In the genomic region with DNA sequence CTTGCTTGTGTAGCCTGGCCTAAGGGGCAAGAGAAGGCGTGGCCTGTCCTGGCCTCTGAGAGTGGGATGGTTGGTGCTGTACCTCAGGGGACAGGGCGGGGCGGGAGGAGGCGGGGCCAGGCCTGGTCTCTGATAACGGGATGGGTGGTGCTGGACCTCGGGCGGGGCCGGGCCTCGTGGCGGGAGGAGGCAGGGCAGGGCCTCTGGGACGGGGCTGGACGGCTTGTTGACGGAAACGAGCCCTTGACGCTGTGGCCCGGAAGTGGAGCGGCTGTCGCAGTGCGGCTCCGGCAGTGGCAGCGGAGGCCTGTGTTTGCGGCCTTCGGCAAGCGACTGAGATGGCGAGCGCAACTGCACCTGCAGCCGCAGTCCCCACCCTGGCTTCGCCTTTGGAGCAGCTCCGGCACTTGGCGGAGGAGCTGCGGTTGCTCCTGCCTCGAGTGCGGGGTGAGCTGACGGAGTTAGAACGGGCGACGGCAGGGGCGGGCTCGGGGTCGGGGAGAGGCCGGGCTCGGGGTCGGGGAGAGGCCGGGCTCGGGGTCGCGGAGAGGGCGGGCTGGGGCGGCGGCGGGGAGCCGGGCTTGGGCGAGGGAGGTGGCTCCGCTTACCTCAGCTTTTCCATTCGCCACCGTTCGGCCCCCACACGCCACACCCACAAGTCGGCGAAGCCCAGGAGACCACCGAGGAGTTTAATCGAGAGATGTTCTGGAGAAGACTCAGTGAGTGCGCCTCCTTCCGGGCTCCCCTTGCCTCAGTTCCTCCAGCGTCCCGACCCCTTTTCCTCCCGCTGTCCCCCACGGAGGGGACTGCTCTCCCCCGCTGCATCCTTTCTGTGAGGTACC, we compare ENCODE assay signal across 1 cellular context.
A peak's percentile ranks its signal among the peaks of the same experiment; 100 is the strongest.
TF ChIP-seq lines count a peak whose summit lies in the region.

A gene with protein sequence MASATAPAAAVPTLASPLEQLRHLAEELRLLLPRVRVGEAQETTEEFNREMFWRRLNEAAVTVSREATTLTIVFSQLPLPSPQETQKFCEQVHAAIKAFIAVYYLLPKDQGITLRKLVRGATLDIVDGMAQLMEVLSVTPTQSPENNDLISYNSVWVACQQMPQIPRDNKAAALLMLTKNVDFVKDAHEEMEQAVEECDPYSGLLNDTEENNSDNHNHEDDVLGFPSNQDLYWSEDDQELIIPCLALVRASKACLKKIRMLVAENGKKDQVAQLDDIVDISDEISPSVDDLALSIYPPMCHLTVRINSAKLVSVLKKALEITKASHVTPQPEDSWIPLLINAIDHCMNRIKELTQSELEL (plus strand): TSS at position 243 of the 842 bp plus-strand sequence. CDS start 96 bp downstream, at position 339.

TF ChIP-seq in HepG2, 621 proteins besides CTCF, POLR2A, EP300 and RAD21 (continued from another document and continues in another):
- TF ChIP-seq RBFOX2 (IDR thresholded peaks at IDR 0.05; ENCODE audit: low read depth, low read length) (peak; percentile 95), NBN (conservative IDR thresholded peaks at IDR 0.05) (no peak), PRPF4 (IDR thresholded peaks at IDR 0.05; ENCODE audit: low read depth, low read length, poor library complexity, severe bottlenecking) (no peak), GZF1 (CRISPR knock-in tag; IDR thresholded peaks at IDR 0.05) (peak; percentile 85; the same call in 1 of the 2 replicates), NFYB (CRISPR knock-in tag; IDR thresholded peaks at IDR 0.05) (peak; percentile 46), ZNF292 (CRISPR knock-in tag; IDR thresholded peaks at IDR 0.05; ENCODE audit: borderline replicate concordance, low read depth) (peak; percentile 69; the same call in 1 of the 2 replicates), YY1 (IDR thresholded peaks at IDR 0.05; ENCODE audit: insufficient read depth, insufficient replicate concordance, low read depth, low read length) (peak; percentile 50), ZNF296 (CRISPR knock-in tag; conservative IDR thresholded peaks at IDR 0.05) (no peak), ZNF746 (CRISPR knock-in tag; IDR thresholded peaks at IDR 0.05) (0 out of 2 replicates have a peak, but pooled peaks have one; percentile 28), ZBTB7A (CRISPR knock-in tag; IDR thresholded peaks at IDR 0.05) (no peak), POGZ (CRISPR knock-in tag; IDR thresholded peaks at IDR 0.05) (peak; percentile 67), RNF2 (conservative IDR thresholded peaks at IDR 0.05; ENCODE audit: low read depth) (0 out of 2 replicates have a peak, but pooled peaks have one; percentile 29), SOX13 (IDR thresholded peaks at IDR 0.05) (no peak), SOX13 (CRISPR knock-in tag; conservative IDR thresholded peaks at IDR 0.05 in 1 of 2, IDR thresholded peaks at IDR 0.05 in 1 of 2) (peak in 1 of 2 experiments; percentile 64; a peak in 2 of 4 replicates), RCOR2 (CRISPR knock-in tag; IDR thresholded peaks at IDR 0.05) (no peak), ZSCAN21 (CRISPR knock-in tag; IDR thresholded peaks at IDR 0.05; ENCODE audit: borderline replicate concordance) (peak; percentile 51; the same call in 1 of the 2 replicates), ZNF558 (CRISPR knock-in tag; IDR thresholded peaks at IDR 0.05; ENCODE audit: borderline replicate concordance) (no peak), AGO2 (optimal IDR thresholded peaks at IDR 0.05; ENCODE audit: low read depth, low read length) (peak; percentile 98), NFKBIZ (CRISPR knock-in tag; IDR thresholded peaks at IDR 0.05) (no peak), ZBTB3 (CRISPR knock-in tag; IDR thresholded peaks at IDR 0.05; ENCODE audit: borderline replicate concordance, low read depth) (no peak), FOSL2 (CRISPR knock-in tag; IDR thresholded peaks at IDR 0.05) (peak; percentile 34), ARID2 (CRISPR knock-in tag; IDR thresholded peaks at IDR 0.05; ENCODE audit: borderline replicate concordance) (peak; percentile 68; the same call in 1 of the 2 replicates), TMF1 (CRISPR knock-in tag; IDR thresholded peaks at IDR 0.05; ENCODE audit: low read depth) (peak; percentile 84; the same call in 1 of the 2 replicates), ZNF766 (CRISPR knock-in tag; IDR thresholded peaks at IDR 0.05; ENCODE audit: borderline replicate concordance) (peak; percentile 63; the same call in 1 of the 2 replicates), FOXA3 (CRISPR knock-in tag; IDR thresholded peaks at IDR 0.05) (peak; percentile 86), TCF7 (IDR thresholded peaks at IDR 0.05; ENCODE audit: low read depth) (no peak), NR2F6 (IDR thresholded peaks at IDR 0.05) (no peak), NR2F6 (CRISPR knock-in tag; IDR thresholded peaks at IDR 0.05) (peak; percentile 55; the same call in 1 of the 2 replicates), NCOR1 (IDR thresholded peaks at IDR 0.05; ENCODE audit: borderline replicate concordance, low read length) (no peak), ZNF326 (CRISPR knock-in tag; IDR thresholded peaks at IDR 0.05; ENCODE audit: borderline replicate concordance) (0 out of 2 replicates have a peak, but pooled peaks have one; percentile 49), FOXJ3 (CRISPR knock-in tag; IDR thresholded peaks at IDR 0.05; ENCODE audit: borderline replicate concordance) (0 out of 2 replicates have a peak, but pooled peaks have one; percentile 65), AGO1 (IDR thresholded peaks at IDR 0.05; ENCODE audit: low read depth, low read length, poor library complexity, severe bottlenecking) (peak; percentile 74), SALL2 (CRISPR knock-in tag; IDR thresholded peaks at IDR 0.05) (peak; percentile 41; the same call in 1 of the 2 replicates), THYN1 (CRISPR knock-in tag; IDR thresholded peaks at IDR 0.05; ENCODE audit: borderline replicate concordance, low read depth) (no peak), RXRB (CRISPR knock-in tag; IDR thresholded peaks at IDR 0.05; ENCODE audit: borderline replicate concordance) (peak; percentile 50; the same call in 1 of the 2 replicates), MTA3 (CRISPR knock-in tag; IDR thresholded peaks at IDR 0.05) (no peak), ZFP37 (CRISPR knock-in tag; IDR thresholded peaks at IDR 0.05; ENCODE audit: borderline replicate concordance) (peak; percentile 58), ZNF234 (CRISPR knock-in tag; conservative IDR thresholded peaks at IDR 0.05) (no peak), SP2 (CRISPR knock-in tag; IDR thresholded peaks at IDR 0.05) (peak; percentile 38), CENPT (CRISPR knock-in tag; IDR thresholded peaks at IDR 0.05; ENCODE audit: low read depth) (0 out of 2 replicates have a peak, but pooled peaks have one; percentile 74), SPEN (CRISPR knock-in tag; IDR thresholded peaks at IDR 0.05; ENCODE audit: low read depth) (peak; percentile 76), ZNF644 (CRISPR knock-in tag; IDR thresholded peaks at IDR 0.05; ENCODE audit: low read depth) (no peak)
- TF ChIP-seq, protein P1, sequence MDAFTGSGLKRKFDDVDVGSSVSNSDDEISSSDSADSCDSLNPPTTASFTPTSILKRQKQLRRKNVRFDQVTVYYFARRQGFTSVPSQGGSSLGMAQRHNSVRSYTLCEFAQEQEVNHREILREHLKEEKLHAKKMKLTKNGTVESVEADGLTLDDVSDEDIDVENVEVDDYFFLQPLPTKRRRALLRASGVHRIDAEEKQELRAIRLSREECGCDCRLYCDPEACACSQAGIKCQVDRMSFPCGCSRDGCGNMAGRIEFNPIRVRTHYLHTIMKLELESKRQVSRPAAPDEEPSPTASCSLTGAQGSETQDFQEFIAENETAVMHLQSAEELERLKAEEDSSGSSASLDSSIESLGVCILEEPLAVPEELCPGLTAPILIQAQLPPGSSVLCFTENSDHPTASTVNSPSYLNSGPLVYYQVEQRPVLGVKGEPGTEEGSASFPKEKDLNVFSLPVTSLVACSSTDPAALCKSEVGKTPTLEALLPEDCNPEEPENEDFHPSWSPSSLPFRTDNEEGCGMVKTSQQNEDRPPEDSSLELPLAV (CRISPR knock-in tag; conservative IDR thresholded peaks at IDR 0.05; ENCODE audit: low read depth): no peak
- TF ChIP-seq, protein P2, sequence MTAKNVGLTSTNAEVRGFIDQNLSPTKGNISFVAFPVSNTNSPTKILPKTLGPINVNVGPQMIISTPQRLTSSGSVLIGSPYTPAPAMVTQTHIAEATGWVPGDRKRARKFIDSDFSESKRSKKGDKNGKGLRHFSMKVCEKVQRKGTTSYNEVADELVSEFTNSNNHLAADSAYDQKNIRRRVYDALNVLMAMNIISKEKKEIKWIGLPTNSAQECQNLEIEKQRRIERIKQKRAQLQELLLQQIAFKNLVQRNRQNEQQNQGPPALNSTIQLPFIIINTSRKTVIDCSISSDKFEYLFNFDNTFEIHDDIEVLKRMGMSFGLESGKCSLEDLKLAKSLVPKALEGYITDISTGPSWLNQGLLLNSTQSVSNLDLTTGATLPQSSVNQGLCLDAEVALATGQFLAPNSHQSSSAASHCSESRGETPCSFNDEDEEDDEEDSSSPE (CRISPR knock-in tag; IDR thresholded peaks at IDR 0.05): peak; percentile 68
- TF ChIP-seq, protein P3, sequence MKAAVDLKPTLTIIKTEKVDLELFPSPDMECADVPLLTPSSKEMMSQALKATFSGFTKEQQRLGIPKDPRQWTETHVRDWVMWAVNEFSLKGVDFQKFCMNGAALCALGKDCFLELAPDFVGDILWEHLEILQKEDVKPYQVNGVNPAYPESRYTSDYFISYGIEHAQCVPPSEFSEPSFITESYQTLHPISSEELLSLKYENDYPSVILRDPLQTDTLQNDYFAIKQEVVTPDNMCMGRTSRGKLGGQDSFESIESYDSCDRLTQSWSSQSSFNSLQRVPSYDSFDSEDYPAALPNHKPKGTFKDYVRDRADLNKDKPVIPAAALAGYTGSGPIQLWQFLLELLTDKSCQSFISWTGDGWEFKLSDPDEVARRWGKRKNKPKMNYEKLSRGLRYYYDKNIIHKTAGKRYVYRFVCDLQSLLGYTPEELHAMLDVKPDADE (CRISPR knock-in tag; IDR thresholded peaks at IDR 0.05): peak; percentile 89; the same call in 1 of the 2 replicates
- TF ChIP-seq, protein P4, sequence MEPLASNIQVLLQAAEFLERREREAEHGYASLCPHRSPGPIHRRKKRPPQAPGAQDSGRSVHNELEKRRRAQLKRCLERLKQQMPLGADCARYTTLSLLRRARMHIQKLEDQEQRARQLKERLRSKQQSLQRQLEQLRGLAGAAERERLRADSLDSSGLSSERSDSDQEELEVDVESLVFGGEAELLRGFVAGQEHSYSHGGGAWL (CRISPR knock-in tag; IDR thresholded peaks at IDR 0.05): peak; percentile 54; the same call in 1 of the 2 replicates
- TF ChIP-seq, protein P5, sequence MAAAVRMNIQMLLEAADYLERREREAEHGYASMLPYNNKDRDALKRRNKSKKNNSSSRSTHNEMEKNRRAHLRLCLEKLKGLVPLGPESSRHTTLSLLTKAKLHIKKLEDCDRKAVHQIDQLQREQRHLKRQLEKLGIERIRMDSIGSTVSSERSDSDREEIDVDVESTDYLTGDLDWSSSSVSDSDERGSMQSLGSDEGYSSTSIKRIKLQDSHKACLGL (CRISPR knock-in tag; IDR thresholded peaks at IDR 0.05): peak; percentile 83
- TF ChIP-seq, protein P6, sequence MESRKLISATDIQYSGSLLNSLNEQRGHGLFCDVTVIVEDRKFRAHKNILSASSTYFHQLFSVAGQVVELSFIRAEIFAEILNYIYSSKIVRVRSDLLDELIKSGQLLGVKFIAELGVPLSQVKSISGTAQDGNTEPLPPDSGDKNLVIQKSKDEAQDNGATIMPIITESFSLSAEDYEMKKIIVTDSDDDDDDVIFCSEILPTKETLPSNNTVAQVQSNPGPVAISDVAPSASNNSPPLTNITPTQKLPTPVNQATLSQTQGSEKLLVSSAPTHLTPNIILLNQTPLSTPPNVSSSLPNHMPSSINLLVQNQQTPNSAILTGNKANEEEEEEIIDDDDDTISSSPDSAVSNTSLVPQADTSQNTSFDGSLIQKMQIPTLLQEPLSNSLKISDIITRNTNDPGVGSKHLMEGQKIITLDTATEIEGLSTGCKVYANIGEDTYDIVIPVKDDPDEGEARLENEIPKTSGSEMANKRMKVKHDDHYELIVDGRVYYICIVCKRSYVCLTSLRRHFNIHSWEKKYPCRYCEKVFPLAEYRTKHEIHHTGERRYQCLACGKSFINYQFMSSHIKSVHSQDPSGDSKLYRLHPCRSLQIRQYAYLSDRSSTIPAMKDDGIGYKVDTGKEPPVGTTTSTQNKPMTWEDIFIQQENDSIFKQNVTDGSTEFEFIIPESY (CRISPR knock-in tag; IDR thresholded peaks at IDR 0.05): peak; percentile 25; the same call in 1 of the 2 replicates
- TF ChIP-seq, protein P7, sequence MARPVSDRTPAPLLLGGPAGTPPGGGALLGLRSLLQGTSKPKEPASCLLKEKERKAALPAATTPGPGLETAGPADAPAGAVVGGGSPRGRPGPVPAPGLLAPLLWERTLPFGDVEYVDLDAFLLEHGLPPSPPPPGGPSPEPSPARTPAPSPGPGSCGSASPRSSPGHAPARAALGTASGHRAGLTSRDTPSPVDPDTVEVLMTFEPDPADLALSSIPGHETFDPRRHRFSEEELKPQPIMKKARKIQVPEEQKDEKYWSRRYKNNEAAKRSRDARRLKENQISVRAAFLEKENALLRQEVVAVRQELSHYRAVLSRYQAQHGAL (CRISPR knock-in tag; IDR thresholded peaks at IDR 0.05; ENCODE audit: not compliant biosample characterization): peak; percentile 76
- TF ChIP-seq, protein P8, sequence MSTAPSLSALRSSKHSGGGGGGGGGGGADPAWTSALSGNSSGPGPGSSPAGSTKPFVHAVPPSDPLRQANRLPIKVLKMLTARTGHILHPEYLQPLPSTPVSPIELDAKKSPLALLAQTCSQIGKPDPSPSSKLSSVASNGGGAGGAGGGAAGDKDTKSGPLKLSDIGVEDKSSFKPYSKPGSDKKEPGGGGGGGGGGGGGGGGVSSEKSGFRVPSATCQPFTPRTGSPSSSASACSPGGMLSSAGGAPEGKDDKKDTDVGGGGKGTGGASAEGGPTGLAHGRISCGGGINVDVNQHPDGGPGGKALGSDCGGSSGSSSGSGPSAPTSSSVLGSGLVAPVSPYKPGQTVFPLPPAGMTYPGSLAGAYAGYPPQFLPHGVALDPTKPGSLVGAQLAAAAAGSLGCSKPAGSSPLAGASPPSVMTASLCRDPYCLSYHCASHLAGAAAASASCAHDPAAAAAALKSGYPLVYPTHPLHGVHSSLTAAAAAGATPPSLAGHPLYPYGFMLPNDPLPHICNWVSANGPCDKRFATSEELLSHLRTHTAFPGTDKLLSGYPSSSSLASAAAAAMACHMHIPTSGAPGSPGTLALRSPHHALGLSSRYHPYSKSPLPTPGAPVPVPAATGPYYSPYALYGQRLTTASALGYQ (CRISPR knock-in tag; IDR thresholded peaks at IDR 0.05): peak; percentile 38
- TF ChIP-seq, protein P9, sequence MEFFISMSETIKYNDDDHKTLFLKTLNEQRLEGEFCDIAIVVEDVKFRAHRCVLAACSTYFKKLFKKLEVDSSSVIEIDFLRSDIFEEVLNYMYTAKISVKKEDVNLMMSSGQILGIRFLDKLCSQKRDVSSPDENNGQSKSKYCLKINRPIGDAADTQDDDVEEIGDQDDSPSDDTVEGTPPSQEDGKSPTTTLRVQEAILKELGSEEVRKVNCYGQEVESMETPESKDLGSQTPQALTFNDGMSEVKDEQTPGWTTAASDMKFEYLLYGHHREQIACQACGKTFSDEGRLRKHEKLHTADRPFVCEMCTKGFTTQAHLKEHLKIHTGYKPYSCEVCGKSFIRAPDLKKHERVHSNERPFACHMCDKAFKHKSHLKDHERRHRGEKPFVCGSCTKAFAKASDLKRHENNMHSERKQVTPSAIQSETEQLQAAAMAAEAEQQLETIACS (CRISPR knock-in tag; IDR thresholded peaks at IDR 0.05): no peak
- TF ChIP-seq, protein P10, sequence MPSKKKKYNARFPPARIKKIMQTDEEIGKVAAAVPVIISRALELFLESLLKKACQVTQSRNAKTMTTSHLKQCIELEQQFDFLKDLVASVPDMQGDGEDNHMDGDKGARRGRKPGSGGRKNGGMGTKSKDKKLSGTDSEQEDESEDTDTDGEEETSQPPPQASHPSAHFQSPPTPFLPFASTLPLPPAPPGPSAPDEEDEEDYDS (CRISPR knock-in tag; IDR thresholded peaks at IDR 0.05): peak; percentile 79
